Comparison of ENCODE assay signal across 16 cellular contexts in genomic region chr5:87399720-87400119, GRCh38. TPM values are rescaled to one million over a fixed set of nuclear protein-coding genes. Genes with fewer than 3 reads are reported as not detected.
DNase-seq lines count a peak whose midpoint lies in the region; ATAC-seq and TF ChIP-seq lines count a peak whose summit lies in the region.
"Had no signal": no experiment of that assay in that cellular context is flagged by ENCODE, and none has a peak within 500 bp of the region (broad histone marks: within the 10 kb centered on the region; RNA-seq: fewer than 3 reads in every experiment).

No MANE protein-coding gene starts in this region.

- DNase-seq in Right ventricle myocardium superior (no peak), heart left ventricle (no peak), RWPE2 (ENCODE audit: low spot score) (no peak), left lung (no peak), glomerular visceral epithelial cell (ENCODE audit: extremely low spot score) (no peak), NCI-H2029 (lab: John Stamatoyannopoulos, UW) (no peak), MG63 (no peak)
- DNase-seq: activated B cell treated with CpG ODN at 0.5 μM for 24 hours; activated effector memory CD4-positive, alpha-beta T cell treated with Interleukin-2 at 50 U/mL for 16 hours; gastrocnemius medialis; H7; retina; stomach had no signal

- H3K4me1 ChIP-seq in heart left ventricle = peaks cover 0 to 25% (median 0%) of the 10 kb centered on the region in 12 donors
- H3K4me1 ChIP-seq in RWPE2 (ENCODE audit: insufficient read depth, poor library complexity, severe bottlenecking) = peaks cover 24% of the 10 kb centered on the region
- peaks cover 0 to 30% of the 10 kb centered on the region in 2 donors for H3K4me1 ChIP-seq in left lung

- WGBS in heart left ventricle, 4 donors = 51 to 82% (median 62%) methylated on average over 2 of the region's 2 CpGs

- H3K9me3 ChIP-seq in heart left ventricle = peaks cover 0 to 5% (median 0%) of the 10 kb centered on the region in 12 donors
- H3K9me3 ChIP-seq in RWPE2 (ENCODE audit: severe bottlenecking) = no peaks in the 10 kb centered on the region
- no peaks in the 10 kb centered on the region for H3K9me3 ChIP-seq in left lung
- H3K9me3 ChIP-seq in MG63 = no peaks in the 10 kb centered on the region
- H3K9me3 ChIP-seq: gastrocnemius medialis, stomach had no signal

- peaks cover 3% of the 10 kb centered on the region for H3K4me1 Mint-ChIP-seq in activated T-helper 17 cell treated with anti-CD3 and anti-CD28 coated beads, Interleukin-2, amount 50 U/mL, for 72 hours

- no peaks in the 10 kb centered on the region for H3K27me3 Mint-ChIP-seq in activated T-helper 17 cell treated with anti-CD3 and anti-CD28 coated beads, Interleukin-2, amount 50 U/mL, for 72 hours
- H3K27me3 Mint-ChIP-seq: activated B cell treated with CpG ODN at 0.5 μM for 24 hours had no signal

- H3K27me3 ChIP-seq in heart left ventricle (no peaks in the 10 kb centered on the region), RWPE2 (ENCODE audit: insufficient read depth, poor library complexity, severe bottlenecking) (no peaks in the 10 kb centered on the region), left lung (no peaks in the 10 kb centered on the region), MG63 (no peaks in the 10 kb centered on the region)
- H3K27me3 ChIP-seq: gastrocnemius medialis, stomach had no signal

- H3K27ac ChIP-seq in heart left ventricle (peak overlapping the region in 1 of 12 donors; percentile 29), RWPE2 (ENCODE audit: poor library complexity, severe bottlenecking) (peak overlapping the region; percentile 43), left lung (peak overlapping the region in 1 of 2 donors; percentile 45)
- H3K27ac ChIP-seq: PC-9 had no signal

- no peak for TF ChIP-seq CTCF in heart left ventricle (IDR thresholded peaks at IDR 0.05)
- no peak for TF ChIP-seq CTCF in RWPE2 (IDR thresholded peaks at IDR 0.05; ENCODE audit: poor library complexity, severe bottlenecking)
- no peak for TF ChIP-seq CTCF in left lung (IDR thresholded peaks at IDR 0.05)

- no peak overlapping the region for H3K4me3 Mint-ChIP-seq in activated T-helper 17 cell treated with anti-CD3 and anti-CD28 coated beads, Interleukin-2, amount 50 U/mL, for 72 hours
- H3K4me3 Mint-ChIP-seq: activated B cell treated with CpG ODN at 0.5 μM for 24 hours had no signal

- H3K9me3 Mint-ChIP-seq in activated T-helper 17 cell treated with anti-CD3 and anti-CD28 coated beads, Interleukin-2, amount 50 U/mL, for 72 hours = no peaks in the 10 kb centered on the region
- H3K9me3 Mint-ChIP-seq: activated B cell treated with CpG ODN at 0.5 μM for 24 hours had no signal

- TF ChIP-seq POLR2A in heart left ventricle (IDR thresholded peaks at IDR 0.05) = no peak

- ATAC-seq in Right ventricle myocardium superior (ENCODE audit: poor library complexity) = peak; percentile 54
- no peak for ATAC-seq in heart left ventricle
- no peak for ATAC-seq in RWPE2 (ENCODE audit: low read depth)
- ATAC-seq in left lung = peak; percentile 56
- no peak for ATAC-seq in activated T-helper 17 cell treated with anti-CD3 and anti-CD28 coated beads, Interleukin-2, amount 50 U/mL, for 72 hours (replicated peaks)

- H3K36me3 Mint-ChIP-seq in activated T-helper 17 cell treated with anti-CD3 and anti-CD28 coated beads, Interleukin-2, amount 50 U/mL, for 72 hours (ENCODE audit: low read depth) = peaks cover 97% of the 10 kb centered on the region

- no peak overlapping the region for H3K4me3 ChIP-seq in heart left ventricle
- H3K4me3 ChIP-seq in RWPE2 (ENCODE audit: severe bottlenecking) = no peak overlapping the region
- no peak overlapping the region for H3K4me3 ChIP-seq in left lung
- H3K4me3 ChIP-seq in MG63 = no peak overlapping the region
- H3K4me3 ChIP-seq: coronary artery, gastrocnemius medialis, PC-9, stomach had no signal

- intact Hi-C loops in Right ventricle myocardium superior (cut with DNase I) (no loop called here), heart left ventricle (cut with DNase I) (loop anchor here in 8 of 10 donors (5.0 to 10.0 kb wide), 4 partner anchors 135 to 335 kb away; partner anchors contain the start of gene RASA1 (in 2 of the 8)), left lung (cut with DNase I) (loop anchor here in 1 of 2 donors (10.0 kb wide), 1 partner anchor 135 kb away; the partner anchor contains the start of gene RASA1)

- no peak overlapping the region for H3K27ac Mint-ChIP-seq in activated T-helper 17 cell treated with anti-CD3 and anti-CD28 coated beads, Interleukin-2, amount 50 U/mL, for 72 hours
- H3K27ac Mint-ChIP-seq: activated B cell treated with CpG ODN at 0.5 μM for 24 hours had no signal

- peaks cover 3 to 100% (median 97%) of the 10 kb centered on the region in 9 donors for H3K36me3 ChIP-seq in heart left ventricle
- H3K36me3 ChIP-seq in RWPE2 (ENCODE audit: low read depth) = peaks cover 100% of the 10 kb centered on the region
- peaks cover 0 to 90% of the 10 kb centered on the region in 2 donors for H3K36me3 ChIP-seq in left lung
- peaks cover 90% of the 10 kb centered on the region for H3K36me3 ChIP-seq in MG63

RNA-seq across cellular contexts. Expression of gene CCNH, which starts 13.0 kb away (rescaled TPM):
- 16.6 TPM for total RNA-seq in Right ventricle myocardium superior
- total RNA-seq in heart left ventricle = 10 to 100 TPM; 22.2 to 41.3 (median 23.3) TPM
- polyA plus RNA-seq in heart left ventricle = 10 to 100 TPM; 27.9 to 36.0 TPM
- 10 to 100 TPM; 31.9 to 50.1 TPM for total RNA-seq in left lung
- total RNA-seq in activated T-helper 17 cell treated with anti-CD3 and anti-CD28 coated beads, Interleukin-2, amount 50 U/mL, for 72 hours = 10 to 100 TPM; 59.0 to 67.4 TPM
- 63.4 and 69.1 TPM in 2 replicates for total RNA-seq in MG63 (2014; rRNA removed; shearing (Covaris generic); ENCODE audit: low replicate concordance)

Comparison
In these comparisons a context has a peak if more than half of its experiments do, and no peak if none do; other contexts are left out.
1. ATAC-seq: peak in Right ventricle myocardium superior (single experiment) and left lung (single experiment); none in heart left ventricle (0 of 4), RWPE2 (single experiment) and activated T-helper 17 cell treated with anti-CD3 and anti-CD28 coated beads, Interleukin-2, amount 50 U/mL, for 72 hours (single experiment).